In genomic region chr5:96752341-96753016, GRCh38 we compare ENCODE assay signal across 1 cellular context.
TF ChIP-seq lines count a peak whose summit lies in the region.

No MANE protein-coding gene starts in this region.

TF ChIP-seq in GM12878, 131 proteins besides CTCF, POLR2A, EP300 and RAD21:
- TF ChIP-seq, protein P1, sequence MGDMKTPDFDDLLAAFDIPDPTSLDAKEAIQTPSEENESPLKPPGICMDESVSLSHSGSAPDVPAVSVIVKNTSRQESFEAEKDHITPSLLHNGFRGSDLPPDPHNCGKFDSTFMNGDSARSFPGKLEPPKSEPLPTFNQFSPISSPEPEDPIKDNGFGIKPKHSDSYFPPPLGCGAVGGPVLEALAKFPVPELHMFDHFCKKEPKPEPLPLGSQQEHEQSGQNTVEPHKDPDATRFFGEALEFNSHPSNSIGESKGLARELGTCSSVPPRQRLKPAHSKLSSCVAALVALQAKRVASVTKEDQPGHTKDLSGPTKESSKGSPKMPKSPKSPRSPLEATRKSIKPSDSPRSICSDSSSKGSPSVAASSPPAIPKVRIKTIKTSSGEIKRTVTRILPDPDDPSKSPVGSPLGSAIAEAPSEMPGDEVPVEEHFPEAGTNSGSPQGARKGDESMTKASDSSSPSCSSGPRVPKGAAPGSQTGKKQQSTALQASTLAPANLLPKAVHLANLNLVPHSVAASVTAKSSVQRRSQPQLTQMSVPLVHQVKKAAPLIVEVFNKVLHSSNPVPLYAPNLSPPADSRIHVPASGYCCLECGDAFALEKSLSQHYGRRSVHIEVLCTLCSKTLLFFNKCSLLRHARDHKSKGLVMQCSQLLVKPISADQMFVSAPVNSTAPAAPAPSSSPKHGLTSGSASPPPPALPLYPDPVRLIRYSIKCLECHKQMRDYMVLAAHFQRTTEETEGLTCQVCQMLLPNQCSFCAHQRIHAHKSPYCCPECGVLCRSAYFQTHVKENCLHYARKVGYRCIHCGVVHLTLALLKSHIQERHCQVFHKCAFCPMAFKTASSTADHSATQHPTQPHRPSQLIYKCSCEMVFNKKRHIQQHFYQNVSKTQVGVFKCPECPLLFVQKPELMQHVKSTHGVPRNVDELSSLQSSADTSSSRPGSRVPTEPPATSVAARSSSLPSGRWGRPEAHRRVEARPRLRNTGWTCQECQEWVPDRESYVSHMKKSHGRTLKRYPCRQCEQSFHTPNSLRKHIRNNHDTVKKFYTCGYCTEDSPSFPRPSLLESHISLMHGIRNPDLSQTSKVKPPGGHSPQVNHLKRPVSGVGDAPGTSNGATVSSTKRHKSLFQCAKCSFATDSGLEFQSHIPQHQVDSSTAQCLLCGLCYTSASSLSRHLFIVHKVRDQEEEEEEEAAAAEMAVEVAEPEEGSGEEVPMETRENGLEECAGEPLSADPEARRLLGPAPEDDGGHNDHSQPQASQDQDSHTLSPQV (IDR thresholded peaks at IDR 0.05): no peak
- TF ChIP-seq ZNF384 (IDR thresholded peaks at IDR 0.05; ENCODE audit: borderline replicate concordance, low read depth, low read length) (peak; percentile 98), MXI1 (IDR thresholded peaks at IDR 0.05; ENCODE audit: low read depth, low read length) (no peak), JUND (IDR thresholded peaks at IDR 0.05; ENCODE audit: low read depth, low read length) (no peak), ZNF622 (IDR thresholded peaks at IDR 0.05) (no peak), RUNX3 (IDR thresholded peaks at IDR 0.05; ENCODE audit: low read length) (no peak), SMC3 (IDR thresholded peaks at IDR 0.05; ENCODE audit: borderline replicate concordance, low read length) (peak; percentile 59), ESRRA (IDR thresholded peaks at IDR 0.05; ENCODE audit: low read length) (no peak)
